ENCODE assay signal across 1 cellular context in genomic region chr4:128725405-128725804, GRCh38.
TF ChIP-seq lines count a peak whose summit lies in the region.

No MANE protein-coding gene starts in this region.

TF ChIP-seq in HepG2, 621 proteins besides CTCF, POLR2A, EP300 and RAD21 (continued from another document and continues in another):
- TF ChIP-seq ZBTB40 (IDR thresholded peaks at IDR 0.05), result no peak
- no peak for TF ChIP-seq ZBTB40 (CRISPR knock-in tag; IDR thresholded peaks at IDR 0.05)
- TF ChIP-seq ELK4 (CRISPR knock-in tag; IDR thresholded peaks at IDR 0.05; ENCODE audit: borderline replicate concordance), result no peak
- no peak for TF ChIP-seq FUBP1 (CRISPR knock-in tag; IDR thresholded peaks at IDR 0.05; ENCODE audit: borderline replicate concordance)
- TF ChIP-seq ZBTB46 (CRISPR knock-in tag; IDR thresholded peaks at IDR 0.05; ENCODE audit: borderline replicate concordance), result no peak
- peak; percentile 69; the same call in 1 of the 2 replicates for TF ChIP-seq ZNF362 (CRISPR knock-in tag; IDR thresholded peaks at IDR 0.05; ENCODE audit: borderline replicate concordance)
- no peak for TF ChIP-seq ZNF616 (CRISPR knock-in tag; IDR thresholded peaks at IDR 0.05; ENCODE audit: low read depth)
- no peak for TF ChIP-seq ZNF274 (CRISPR knock-in tag; IDR thresholded peaks at IDR 0.05)
- no peak for TF ChIP-seq REPIN1 (CRISPR knock-in tag; IDR thresholded peaks at IDR 0.05; ENCODE audit: borderline replicate concordance, low read depth)
- no peak for TF ChIP-seq POGK (CRISPR knock-in tag; conservative IDR thresholded peaks at IDR 0.05)
- TF ChIP-seq ZNF430 (CRISPR knock-in tag; IDR thresholded peaks at IDR 0.05), result 0 out of 2 replicates have a peak, but pooled peaks have one; percentile 40
- TF ChIP-seq ZNF260 (CRISPR knock-in tag; IDR thresholded peaks at IDR 0.05; ENCODE audit: borderline replicate concordance, low read depth), result no peak
- no peak for TF ChIP-seq ZNF382 (CRISPR knock-in tag; IDR thresholded peaks at IDR 0.05; ENCODE audit: borderline replicate concordance)
- no peak for TF ChIP-seq SPEN (CRISPR knock-in tag; IDR thresholded peaks at IDR 0.05; ENCODE audit: low read depth)
- no peak for TF ChIP-seq ZNF558 (CRISPR knock-in tag; IDR thresholded peaks at IDR 0.05; ENCODE audit: borderline replicate concordance)
- TF ChIP-seq CC2D1A (CRISPR knock-in tag; IDR thresholded peaks at IDR 0.05), result no peak
- no peak for TF ChIP-seq MZF1 (CRISPR knock-in tag; IDR thresholded peaks at IDR 0.05; ENCODE audit: borderline replicate concordance)
- TF ChIP-seq THAP8 (CRISPR knock-in tag; IDR thresholded peaks at IDR 0.05; ENCODE audit: borderline replicate concordance), result no peak
- peak; percentile 45; the same call in 1 of the 2 replicates for TF ChIP-seq POGZ (CRISPR knock-in tag; IDR thresholded peaks at IDR 0.05)
- TF ChIP-seq FOXJ3 (CRISPR knock-in tag; IDR thresholded peaks at IDR 0.05; ENCODE audit: borderline replicate concordance), result no peak
- TF ChIP-seq ZNF570 (CRISPR knock-in tag; IDR thresholded peaks at IDR 0.05; ENCODE audit: borderline replicate concordance), result no peak
- no peak for TF ChIP-seq SRSF4 (IDR thresholded peaks at IDR 0.05; ENCODE audit: low read depth, low read length, poor library complexity, severe bottlenecking)
- 0 out of 2 replicates have a peak, but pooled peaks have one; percentile 40 for TF ChIP-seq ZNF512B (CRISPR knock-in tag; IDR thresholded peaks at IDR 0.05; ENCODE audit: borderline replicate concordance)
- TF ChIP-seq MYNN (CRISPR knock-in tag; IDR thresholded peaks at IDR 0.05; ENCODE audit: low read depth), result no peak
